Comparison of ENCODE assay signal across 1 cellular context in genomic region chr17:82295472-82295814, GRCh38.
TF ChIP-seq lines count a peak whose summit lies in the region.

No MANE protein-coding gene starts in this region.

TF ChIP-seq in HepG2, 621 proteins besides CTCF, POLR2A, EP300 and RAD21 (continues in another document):
- 0 out of 2 replicates have a peak, but pooled peaks have one; percentile 35 for TF ChIP-seq SRY (CRISPR knock-in tag; IDR thresholded peaks at IDR 0.05)
- no peak for TF ChIP-seq IKZF4 (CRISPR knock-in tag; IDR thresholded peaks at IDR 0.05; ENCODE audit: borderline replicate concordance, low read depth, not compliant biosample characterization)
- TF ChIP-seq POLR2AphosphoS5 (IDR thresholded peaks at IDR 0.05; ENCODE audit: low read depth, low read length): no peak
- TF ChIP-seq ZNF33A (CRISPR knock-in tag; IDR thresholded peaks at IDR 0.05; ENCODE audit: borderline replicate concordance): peak; percentile 62; the same call in 1 of the 2 replicates
- no peak for TF ChIP-seq AGO2 (optimal IDR thresholded peaks at IDR 0.05; ENCODE audit: low read depth, low read length)
- TF ChIP-seq ZNF124 (CRISPR knock-in tag; IDR thresholded peaks at IDR 0.05): no peak
- no peak for TF ChIP-seq NFYC (CRISPR knock-in tag; IDR thresholded peaks at IDR 0.05)
- no peak for TF ChIP-seq KLF16 (CRISPR knock-in tag; IDR thresholded peaks at IDR 0.05)
- no peak for TF ChIP-seq MAF1 (CRISPR knock-in tag; IDR thresholded peaks at IDR 0.05; ENCODE audit: borderline replicate concordance)
- no peak for TF ChIP-seq TAF1 (CRISPR knock-in tag; IDR thresholded peaks at IDR 0.05)
- no peak for TF ChIP-seq RFX3 (CRISPR knock-in tag; IDR thresholded peaks at IDR 0.05)
- TF ChIP-seq CBX1 (IDR thresholded peaks at IDR 0.05; ENCODE audit: low read depth): no peak
- no peak for TF ChIP-seq SIX4 (CRISPR knock-in tag; IDR thresholded peaks at IDR 0.05)
- TF ChIP-seq PAWR (CRISPR knock-in tag; IDR thresholded peaks at IDR 0.05; ENCODE audit: borderline replicate concordance): no peak
- TF ChIP-seq BRCA1 (CRISPR knock-in tag; IDR thresholded peaks at IDR 0.05): no peak
- TF ChIP-seq SMAD9 (CRISPR knock-in tag; IDR thresholded peaks at IDR 0.05): no peak
- no peak for TF ChIP-seq CENPT (CRISPR knock-in tag; IDR thresholded peaks at IDR 0.05; ENCODE audit: low read depth)
- no peak for TF ChIP-seq KDM3A (CRISPR knock-in tag; IDR thresholded peaks at IDR 0.05; ENCODE audit: low read depth)
- no peak for TF ChIP-seq ATAD3A (CRISPR knock-in tag; IDR thresholded peaks at IDR 0.05)
- TF ChIP-seq ZNF562 (CRISPR knock-in tag; IDR thresholded peaks at IDR 0.05; ENCODE audit: borderline replicate concordance): no peak
- no peak for TF ChIP-seq SNAPC4 (CRISPR knock-in tag; IDR thresholded peaks at IDR 0.05)
- TF ChIP-seq ZNF207 (IDR thresholded peaks at IDR 0.05; ENCODE audit: borderline replicate concordance): no peak
- TF ChIP-seq XRCC5 (optimal IDR thresholded peaks at IDR 0.05; ENCODE audit: low read length): peak; percentile 16
- TF ChIP-seq ZNF44 (CRISPR knock-in tag; IDR thresholded peaks at IDR 0.05): no peak
- no peak for TF ChIP-seq HNF4A (CRISPR knock-in tag; IDR thresholded peaks at IDR 0.05)
- TF ChIP-seq ZFP36 (IDR thresholded peaks at IDR 0.05; ENCODE audit: borderline replicate concordance, low read depth, low read length, partially characterized antibody): no peak
- no peak for TF ChIP-seq NCOA1 (CRISPR knock-in tag; IDR thresholded peaks at IDR 0.05)
- no peak for TF ChIP-seq ZFP37 (CRISPR knock-in tag; IDR thresholded peaks at IDR 0.05; ENCODE audit: borderline replicate concordance)
- TF ChIP-seq ARID5B (CRISPR knock-in tag; IDR thresholded peaks at IDR 0.05): no peak
- no peak for TF ChIP-seq KDM5A (IDR thresholded peaks at IDR 0.05; ENCODE audit: borderline replicate concordance, low read length)
- TF ChIP-seq, protein P1, sequence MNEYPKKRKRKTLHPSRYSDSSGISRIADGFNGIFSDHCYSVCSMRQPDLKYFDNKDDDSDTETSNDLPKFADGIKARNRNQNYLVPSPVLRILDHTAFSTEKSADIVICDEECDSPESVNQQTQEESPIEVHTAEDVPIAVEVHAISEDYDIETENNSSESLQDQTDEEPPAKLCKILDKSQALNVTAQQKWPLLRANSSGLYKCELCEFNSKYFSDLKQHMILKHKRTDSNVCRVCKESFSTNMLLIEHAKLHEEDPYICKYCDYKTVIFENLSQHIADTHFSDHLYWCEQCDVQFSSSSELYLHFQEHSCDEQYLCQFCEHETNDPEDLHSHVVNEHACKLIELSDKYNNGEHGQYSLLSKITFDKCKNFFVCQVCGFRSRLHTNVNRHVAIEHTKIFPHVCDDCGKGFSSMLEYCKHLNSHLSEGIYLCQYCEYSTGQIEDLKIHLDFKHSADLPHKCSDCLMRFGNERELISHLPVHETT (CRISPR knock-in tag; conservative IDR thresholded peaks at IDR 0.05): no peak
- TF ChIP-seq LCORL (IDR thresholded peaks at IDR 0.05): no peak
- TF ChIP-seq LCORL (CRISPR knock-in tag; IDR thresholded peaks at IDR 0.05): no peak
- TF ChIP-seq ZNF501 (CRISPR knock-in tag; IDR thresholded peaks at IDR 0.05): no peak; the same call in 1 of the 2 replicates
- TF ChIP-seq ZNF572 (CRISPR knock-in tag; IDR thresholded peaks at IDR 0.05): no peak
- TF ChIP-seq EED (CRISPR knock-in tag; IDR thresholded peaks at IDR 0.05): no peak
- no peak for TF ChIP-seq ZNF333 (CRISPR knock-in tag; IDR thresholded peaks at IDR 0.05; ENCODE audit: borderline replicate concordance)
- no peak for TF ChIP-seq ZNF317 (CRISPR knock-in tag; IDR thresholded peaks at IDR 0.05)
- TF ChIP-seq, protein P2, sequence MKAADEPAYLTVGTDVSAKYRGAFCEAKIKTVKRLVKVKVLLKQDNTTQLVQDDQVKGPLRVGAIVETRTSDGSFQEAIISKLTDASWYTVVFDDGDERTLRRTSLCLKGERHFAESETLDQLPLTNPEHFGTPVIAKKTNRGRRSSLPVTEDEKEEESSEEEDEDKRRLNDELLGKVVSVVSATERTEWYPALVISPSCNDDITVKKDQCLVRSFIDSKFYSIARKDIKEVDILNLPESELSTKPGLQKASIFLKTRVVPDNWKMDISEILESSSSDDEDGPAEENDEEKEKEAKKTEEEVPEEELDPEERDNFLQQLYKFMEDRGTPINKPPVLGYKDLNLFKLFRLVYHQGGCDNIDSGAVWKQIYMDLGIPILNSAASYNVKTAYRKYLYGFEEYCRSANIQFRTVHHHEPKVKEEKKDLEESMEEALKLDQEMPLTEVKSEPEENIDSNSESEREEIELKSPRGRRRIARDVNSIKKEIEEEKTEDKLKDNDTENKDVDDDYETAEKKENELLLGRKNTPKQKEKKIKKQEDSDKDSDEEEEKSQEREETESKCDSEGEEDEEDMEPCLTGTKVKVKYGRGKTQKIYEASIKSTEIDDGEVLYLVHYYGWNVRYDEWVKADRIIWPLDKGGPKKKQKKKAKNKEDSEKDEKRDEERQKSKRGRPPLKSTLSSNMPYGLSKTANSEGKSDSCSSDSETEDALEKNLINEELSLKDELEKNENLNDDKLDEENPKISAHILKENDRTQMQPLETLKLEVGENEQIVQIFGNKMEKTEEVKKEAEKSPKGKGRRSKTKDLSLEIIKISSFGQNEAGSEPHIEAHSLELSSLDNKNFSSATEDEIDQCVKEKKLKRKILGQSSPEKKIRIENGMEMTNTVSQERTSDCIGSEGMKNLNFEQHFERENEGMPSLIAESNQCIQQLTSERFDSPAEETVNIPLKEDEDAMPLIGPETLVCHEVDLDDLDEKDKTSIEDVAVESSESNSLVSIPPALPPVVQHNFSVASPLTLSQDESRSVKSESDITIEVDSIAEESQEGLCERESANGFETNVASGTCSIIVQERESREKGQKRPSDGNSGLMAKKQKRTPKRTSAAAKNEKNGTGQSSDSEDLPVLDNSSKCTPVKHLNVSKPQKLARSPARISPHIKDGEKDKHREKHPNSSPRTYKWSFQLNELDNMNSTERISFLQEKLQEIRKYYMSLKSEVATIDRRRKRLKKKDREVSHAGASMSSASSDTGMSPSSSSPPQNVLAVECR (CRISPR knock-in tag; IDR thresholded peaks at IDR 0.05; ENCODE audit: borderline replicate concordance): 0 out of 2 replicates have a peak, but pooled peaks have one; percentile 48
- TF ChIP-seq CERS6 (CRISPR knock-in tag; IDR thresholded peaks at IDR 0.05): no peak
- TF ChIP-seq ZC3H13 (CRISPR knock-in tag; IDR thresholded peaks at IDR 0.05): no peak
- TF ChIP-seq MIER3 (CRISPR knock-in tag; IDR thresholded peaks at IDR 0.05; ENCODE audit: borderline replicate concordance): no peak
- no peak for TF ChIP-seq RCOR2 (CRISPR knock-in tag; IDR thresholded peaks at IDR 0.05)
- TF ChIP-seq, protein P3, sequence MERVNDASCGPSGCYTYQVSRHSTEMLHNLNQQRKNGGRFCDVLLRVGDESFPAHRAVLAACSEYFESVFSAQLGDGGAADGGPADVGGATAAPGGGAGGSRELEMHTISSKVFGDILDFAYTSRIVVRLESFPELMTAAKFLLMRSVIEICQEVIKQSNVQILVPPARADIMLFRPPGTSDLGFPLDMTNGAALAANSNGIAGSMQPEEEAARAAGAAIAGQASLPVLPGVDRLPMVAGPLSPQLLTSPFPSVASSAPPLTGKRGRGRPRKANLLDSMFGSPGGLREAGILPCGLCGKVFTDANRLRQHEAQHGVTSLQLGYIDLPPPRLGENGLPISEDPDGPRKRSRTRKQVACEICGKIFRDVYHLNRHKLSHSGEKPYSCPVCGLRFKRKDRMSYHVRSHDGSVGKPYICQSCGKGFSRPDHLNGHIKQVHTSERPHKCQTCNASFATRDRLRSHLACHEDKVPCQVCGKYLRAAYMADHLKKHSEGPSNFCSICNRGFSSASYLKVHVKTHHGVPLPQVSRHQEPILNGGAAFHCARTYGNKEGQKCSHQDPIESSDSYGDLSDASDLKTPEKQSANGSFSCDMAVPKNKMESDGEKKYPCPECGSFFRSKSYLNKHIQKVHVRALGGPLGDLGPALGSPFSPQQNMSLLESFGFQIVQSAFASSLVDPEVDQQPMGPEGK (CRISPR knock-in tag; IDR thresholded peaks at IDR 0.05): no peak
- TF ChIP-seq TGIF2 (CRISPR knock-in tag; IDR thresholded peaks at IDR 0.05): peak; percentile 38; the same call in 1 of the 2 replicates
- no peak for TF ChIP-seq STAT5B (CRISPR knock-in tag; IDR thresholded peaks at IDR 0.05)
- no peak for TF ChIP-seq ZFP1 (CRISPR knock-in tag; IDR thresholded peaks at IDR 0.05)
- TF ChIP-seq ZNF292 (CRISPR knock-in tag; IDR thresholded peaks at IDR 0.05; ENCODE audit: borderline replicate concordance, low read depth): no peak
- TF ChIP-seq PBX2 (CRISPR knock-in tag; IDR thresholded peaks at IDR 0.05): no peak
- TF ChIP-seq SNAPC2 (CRISPR knock-in tag; IDR thresholded peaks at IDR 0.05): 0 out of 2 replicates have a peak, but pooled peaks have one; percentile 23
- TF ChIP-seq ZNF296 (CRISPR knock-in tag; conservative IDR thresholded peaks at IDR 0.05): no peak
- TF ChIP-seq BORCS8-MEF2B (CRISPR knock-in tag; IDR thresholded peaks at IDR 0.05): 0 out of 2 replicates have a peak, but pooled peaks have one; percentile 8
- TF ChIP-seq NONO (IDR thresholded peaks at IDR 0.05): no peak
- TF ChIP-seq NONO (CRISPR knock-in tag; conservative IDR thresholded peaks at IDR 0.05): 0 out of 2 replicates have a peak, but pooled peaks have one; percentile 11
- TF ChIP-seq ZBTB7A (CRISPR knock-in tag; IDR thresholded peaks at IDR 0.05): 0 out of 2 replicates have a peak, but pooled peaks have one; percentile 51
- TF ChIP-seq ZNF766 (CRISPR knock-in tag; IDR thresholded peaks at IDR 0.05; ENCODE audit: borderline replicate concordance): no peak
